Comparison of ENCODE assay signal across 1 cellular context in genomic region chr9:136978073-136978864, GRCh38.
TF ChIP-seq lines count a peak whose summit lies in the region.

No MANE protein-coding gene starts in this region.

TF ChIP-seq in WTC11, 78 proteins besides CTCF, POLR2A, EP300 and RAD21 (continued from another document):
- peak; percentile 56; the same call in 1 of the 2 replicates for TF ChIP-seq SMAD3 (CRISPR knock-in tag; IDR thresholded peaks at IDR 0.05; ENCODE audit: borderline replicate concordance)
